In genomic region chr19:49085020-49085867, GRCh38 we compare ENCODE assay signal across 8 cellular contexts. TPM values are rescaled to one million over a fixed set of nuclear protein-coding genes. Genes with fewer than 3 reads are reported as not detected.
DNase-seq lines count a peak whose midpoint lies in the region; ATAC-seq, FAIRE-seq and TF ChIP-seq lines count a peak whose summit lies in the region.

Gene SNRNP70, plus strand, starts transcription at chr19:49085451. Its CDS starts 964 bp downstream, at chr19:49086415.

- H4K20me1 ChIP-seq in smooth muscle cell (ENCODE audit: low read depth), result peaks cover 47% of the 10 kb centered on the region

- H3K79me2 ChIP-seq in ACC112 (ENCODE audit: control insufficient read depth, insufficient read depth, low read length, unreplicated experiment), result peaks cover 42% of the 10 kb centered on the region
- peaks cover 48% of the 10 kb centered on the region for H3K79me2 ChIP-seq in smooth muscle cell (ENCODE audit: low read depth)

- DNase-seq in NCI-H2227 treated with DMSO at 0.1 percent for 48 hours (lab: John Stamatoyannopoulos, UW) (peak; percentile 98), bronchial epithelial cell (ENCODE audit: low read depth) (peak; percentile 93), iPS-NIHi11 (ENCODE audit: low spot score) (peak; percentile 99), smooth muscle cell (lab: John Stamatoyannopoulos, UW; ENCODE audit: unreplicated experiment) (peak; percentile 97)

- no peaks in the 10 kb centered on the region for H3F3A ChIP-seq in smooth muscle cell (ENCODE audit: low read depth)

- no peak for FAIRE-seq in bronchial epithelial cell (lab: Jason Lieb, UNC)

- H3K27me3 ChIP-seq in ACC112 (ENCODE audit: insufficient read depth, low read length) (no peaks in the 10 kb centered on the region), bronchial epithelial cell (ENCODE audit: control insufficient read depth, insufficient read depth, low read length) (no peaks in the 10 kb centered on the region), smooth muscle cell (ENCODE audit: low read depth) (no peaks in the 10 kb centered on the region)

- no peaks in the 10 kb centered on the region for H3K9me3 ChIP-seq in smooth muscle cell (replicated peaks; ENCODE audit: low read depth)

- peak within 1 kb of the TSS; percentile 92 for H3K9ac ChIP-seq in smooth muscle cell (ENCODE audit: low read depth)

- H3K4me1 ChIP-seq in ACC112 (ENCODE audit: control insufficient read depth, insufficient read depth, low read length, unreplicated experiment) (peaks cover 4% of the 10 kb centered on the region), smooth muscle cell (ENCODE audit: low read depth) (peaks cover 18% of the 10 kb centered on the region)

- 1% methylated on average over 85 of the region's 89 CpGs for WGBS in smooth muscle cell (ENCODE audit: low lambda C conversion rate)

- peak within 1 kb of the TSS; percentile 85 for H3K4me3 ChIP-seq in ACC112 (ENCODE audit: low read depth, low read length)
- H3K4me3 ChIP-seq in WI38 (ENCODE audit: low read depth, low read length), result peak within 1 kb of the TSS; percentile 70
- peak within 1 kb of the TSS; percentile 79 for H3K4me3 ChIP-seq in bronchial epithelial cell (ENCODE audit: low read depth, low read length)
- H3K4me3 ChIP-seq in smooth muscle cell, result peak within 1 kb of the TSS; percentile 79

- TF ChIP-seq CTCF in WI38 (IDR thresholded peaks at IDR 0.05; ENCODE audit: low read depth, low read length), result no peak
- TF ChIP-seq CTCF in bronchial epithelial cell (IDR thresholded peaks at IDR 0.05; ENCODE audit: insufficient read depth, low read length, severe bottlenecking), result no peak
- no peak for TF ChIP-seq CTCF in smooth muscle cell (IDR thresholded peaks at IDR 0.05; ENCODE audit: borderline replicate concordance, insufficient read depth, poor library complexity, severe bottlenecking)

- H3K36me3 ChIP-seq in ACC112 (ENCODE audit: insufficient read depth, low read length) (peaks cover 11% of the 10 kb centered on the region), bronchial epithelial cell (ENCODE audit: control insufficient read depth, insufficient read depth, low read length) (peaks cover 8% of the 10 kb centered on the region), smooth muscle cell (ENCODE audit: low read depth) (no peaks in the 10 kb centered on the region)

- no peak within 1 kb of the TSS for H2AFZ ChIP-seq in ACC112 (ENCODE audit: low read length, unreplicated experiment)
- H2AFZ ChIP-seq in smooth muscle cell (ENCODE audit: low read depth), result peak within 1 kb of the TSS; percentile 97

- ATAC-seq in GM18870 (IDR thresholded peaks at IDR 0.05; ENCODE audit: unreplicated experiment), result peak; percentile 79
- ATAC-seq in HG03159 (IDR thresholded peaks at IDR 0.05; ENCODE audit: unreplicated experiment), result peak; percentile 86

- H3K27ac ChIP-seq in ACC112 (ENCODE audit: low read depth, low read length) (peak within 1 kb of the TSS; percentile 79), smooth muscle cell (ENCODE audit: low read depth) (peak within 1 kb of the TSS; percentile 72)

- H3K4me2 ChIP-seq in smooth muscle cell, result peak within 1 kb of the TSS; percentile 86

RNA-seq across cellular contexts. Expression of gene SNRNP70, which starts in this region (rescaled TPM):
- total RNA-seq in bronchial epithelial cell, result 74.5 and 126 TPM in 2 replicates
- 164 and 200 TPM in 2 replicates for total RNA-seq in smooth muscle cell
- polyA plus RNA-seq in smooth muscle cell, result 206 and 216 TPM in 2 replicates

Comparison
In these comparisons a context has a peak if more than half of its experiments do, and no peak if none do; other contexts are left out.
1. Peak in every context shown above with its lines: DNase-seq, ATAC-seq, H3K4me3 ChIP-seq and H3K27ac ChIP-seq.